ENCODE assay signal across 1 cellular context in genomic region chr7:142886866-142887265, GRCh38.
TF ChIP-seq lines count a peak whose summit lies in the region.

No MANE protein-coding gene starts in this region.

TF ChIP-seq in K562, 482 proteins besides CTCF, POLR2A, EP300 and RAD21:
- no peak for TF ChIP-seq KLF16 (IDR thresholded peaks at IDR 0.05)
- TF ChIP-seq ZNF609 (CRISPR knock-in tag; IDR thresholded peaks at IDR 0.05; ENCODE audit: borderline replicate concordance), result 0 out of 2 replicates have a peak, but pooled peaks have one; percentile 10
- TF ChIP-seq PHF8 (IDR thresholded peaks at IDR 0.05; ENCODE audit: borderline replicate concordance, low read length), result 0 out of 2 replicates have a peak, but pooled peaks have one; percentile 20
